ENCODE assay signal across 23 cellular contexts in genomic region chr18:30086351-30086750, GRCh38.
"Had no signal": no experiment of that assay in that cellular context is flagged by ENCODE, and none has a peak within 500 bp of the region (broad histone marks: within the 10 kb centered on the region; RNA-seq: fewer than 3 reads in every experiment).

No MANE protein-coding gene starts in this region.

- H3K4me1 ChIP-seq: Peyer's patch, SJCRH30 had no signal

- H3K4me2 ChIP-seq: PC-9 had no signal

- DNase-seq: KBM-7; NCI-H1092; NCI-H1105 treated with DMSO at 0.1 percent for 48 hours; NCI-H1417 treated with DMSO at 0.1 percent for 48 hours; NCI-H146; NCI-H1694 treated with DMSO at 0.1 percent for 48 hours; NCI-H1930; NCI-H2081; NCI-H2107; NCI-H2171; NCI-H226; NCI-H446; NCI-H510A; NCI-H524 treated with DMSO at 0.1 percent for 48 hours; NCI-H69; NCI-H774; NK-92 treated with Interleukin-12 subunit alpha and Interleukin-12 subunit beta, amount 100 ng/mL, for 24 hours; PC-9; Peyer's patch; SHP77 treated with DMSO at 0.1 percent for 48 hours; SJCRH30 had no signal

- H3K27ac ChIP-seq: PC-9, Peyer's patch, SJCRH30, SK-N-MC had no signal

- H3K4me3 ChIP-seq: PC-9, Peyer's patch, SJCRH30, SK-N-MC had no signal

- H3K9me3 ChIP-seq: Peyer's patch, SJCRH30 had no signal

- H3K27me3 ChIP-seq: Peyer's patch, SJCRH30 had no signal

- ATAC-seq: Right ventricle myocardium inferior had no signal

- H2AFZ ChIP-seq: PC-9 had no signal

- H3K36me3 ChIP-seq: Peyer's patch, SJCRH30 had no signal
